Comparison of ENCODE assay signal across 9 cellular contexts in genomic region chr2:42142476-42143184, GRCh38. TPM values are rescaled to one million over a fixed set of nuclear protein-coding genes. Genes with fewer than 3 reads are reported as not detected.
DNase-seq lines count a peak whose midpoint lies in the region; ATAC-seq, FAIRE-seq and TF ChIP-seq lines count a peak whose summit lies in the region.
"Had no signal": no experiment of that assay in that cellular context is flagged by ENCODE, and none has a peak within 500 bp of the region (broad histone marks: within the 10 kb centered on the region; RNA-seq: fewer than 3 reads in every experiment).

No MANE protein-coding gene starts in this region.

- 80% methylated on average over 9 of the region's 9 CpGs for WGBS in GM12878 (ENCODE audit: insufficient coverage, insufficient replicate concordance, low lambda C conversion rate, missing lambda C conversion rate)
- 64 to 77% methylated on average over 7 to 9 of the region's 9 CpGs for WGBS in mesodermal cell (ENCODE audit: insufficient coverage in 2 of 2), 2 experiments

- no peak overlapping the region for H3K27ac Mint-ChIP-seq in MCF 10A (ENCODE audit: low read depth, unreplicated experiment)

- H3K27me3 ChIP-seq in breast epithelium (no peaks in the 10 kb centered on the region), GM12878 (replicated peaks in 1 of 2; ENCODE audit: control insufficient read depth in 2 of 2, insufficient read depth in 2 of 2, low read length in 1 of 2) (no peaks in the 10 kb centered on the region), upper lobe of right lung (no peaks in the 10 kb centered on the region)

- CTCF ChIA-PET in MCF 10A (lab: Yijun Ruan, JAX) (interaction anchor here (0.6 to 1.7 kb wide), 5 partner anchors 21 to 274 kb away, joined by 3 to 7 read pairs (median 3); no protein-coding TSS in a partner anchor), GM12878 (lab: Yijun Ruan, JAX) (interaction anchor here (0.9 to 1.9 kb wide), 8 partner anchors 14 to 289 kb away, joined by 3 to 8 read pairs (median 4); no protein-coding TSS in a partner anchor)

- no peak overlapping the region for H3K4me2 ChIP-seq in GM12878 (ENCODE audit: control insufficient read depth, insufficient read depth)

- TF ChIP-seq CTCF in breast epithelium (IDR thresholded peaks at IDR 0.05), result no peak
- no peak for TF ChIP-seq CTCF in MCF 10A (IDR thresholded peaks at IDR 0.05; ENCODE audit: unreplicated experiment)
- TF ChIP-seq CTCF in GM12878 (IDR thresholded peaks at IDR 0.05 in 2 of 3, conservative IDR thresholded peaks at IDR 0.05 in 1 of 3; ENCODE audit: control insufficient read depth in 2 of 3, extremely low read depth in 1 of 3, insufficient read depth in 1 of 3, low read depth in 3 of 3, low read length in 3 of 3), result no peak
- no peak for TF ChIP-seq CTCF in upper lobe of right lung (IDR thresholded peaks at IDR 0.05)

- H3K9me3 Mint-ChIP-seq in MCF 10A (ENCODE audit: unreplicated experiment), result no peaks in the 10 kb centered on the region

- BruUV-seq in MCF 10A (replicated peaks; lab: Mats Ljungman, UMichigan) (no TSS peak), GM12878 (replicated peaks; lab: Mats Ljungman, UMichigan) (no TSS peak)

- FAIRE-seq in GM12878 (lab: Jason Lieb, UNC), result no peak

- H3K4me1 ChIP-seq in breast epithelium (peaks cover 3 to 13% of the 10 kb centered on the region in 2 donors), GM12878 (ENCODE audit: control insufficient read depth, insufficient read depth, low read length) (0 out of 2 replicates have a peak, but pooled peaks cover 6% of the 10 kb centered on the region), mesodermal cell (ENCODE audit: control insufficient read depth, insufficient read depth, low read length, poor library complexity, severe bottlenecking) (peaks cover 34% of the 10 kb centered on the region), upper lobe of right lung (peaks cover 42% of the 10 kb centered on the region)

- no peak for TF ChIP-seq POLR2A in breast epithelium (IDR thresholded peaks at IDR 0.05)
- no peak for TF ChIP-seq POLR2A in GM12878 (IDR thresholded peaks at IDR 0.05; ENCODE audit: low read depth, low read length)

- no peaks in the 10 kb centered on the region for H3K27me3 Mint-ChIP-seq in MCF 10A (ENCODE audit: insufficient read depth, unreplicated experiment)

- intact Hi-C loops in breast epithelium (cut with DNase I; ENCODE audit: low total_unique reads), result no loop called here
- intact Hi-C loops in MCF 10A (cut with micrococcal nuclease), result no loop called here
- intact Hi-C loops in GM12878 (cut with micrococcal nuclease; ENCODE audit: unreplicated experiment), result no loop called here
- intact Hi-C loops in upper lobe of right lung (cut with DNase I), result no loop called here

- no peak overlapping the region for H2AFZ ChIP-seq in GM12878 (ENCODE audit: control insufficient read depth, low read depth, low read length)

- TF ChIP-seq EP300 in GM12878 (IDR thresholded peaks at IDR 0.05; ENCODE audit: borderline replicate concordance in 1 of 2, control insufficient read depth in 1 of 2, low read depth in 2 of 2, low read length in 2 of 2), result no peak

- TF ChIP-seq RAD21 in GM12878 (IDR thresholded peaks at IDR 0.05; ENCODE audit: insufficient read depth, low read depth, low read length), result no peak

- H3K4me3 ChIP-seq in breast epithelium, result no peak overlapping the region
- H3K4me3 ChIP-seq in GM12878, result no peak overlapping the region
- no peak overlapping the region for H3K4me3 ChIP-seq in mesodermal cell (ENCODE audit: extremely low read depth, insufficient read depth, low read length, poor library complexity, severe bottlenecking)
- no peak overlapping the region for H3K4me3 ChIP-seq in upper lobe of right lung

- no peaks in the 10 kb centered on the region for H3K36me3 Mint-ChIP-seq in MCF 10A (ENCODE audit: insufficient read depth, unreplicated experiment)

- H3K4me3 Mint-ChIP-seq in MCF 10A (ENCODE audit: unreplicated experiment), result no peak overlapping the region

- H3K9ac ChIP-seq in GM12878 (ENCODE audit: control insufficient read depth, insufficient read depth, low read length), result no peak overlapping the region

- no peak for DNase-seq in breast epithelium (ENCODE audit: low spot score in 2 of 2)
- no peak for DNase-seq in MCF 10A (ENCODE audit: unreplicated experiment)
- DNase-seq in GM12878 (ENCODE audit: low read depth, low spot score), result no peak
- peak; percentile 67 for DNase-seq in upper lobe of right lung
- DNase-seq in RPMI8226, result no peak
- no peak for DNase-seq in 8988T

- peaks cover 35% of the 10 kb centered on the region for H3K4me1 Mint-ChIP-seq in MCF 10A (ENCODE audit: insufficient read depth, unreplicated experiment)

- H3K9me3 ChIP-seq in breast epithelium (no peaks in the 10 kb centered on the region), GM12878 (replicated peaks; ENCODE audit: control insufficient read depth, insufficient read depth, low read length) (no peaks in the 10 kb centered on the region), mesodermal cell (ENCODE audit: control insufficient read depth, low read length) (no peaks in the 10 kb centered on the region), upper lobe of right lung (no peaks in the 10 kb centered on the region)

- H3K27ac ChIP-seq in breast epithelium, result peak overlapping the region; percentile 46 to 75
- H3K27ac ChIP-seq in GM12878 (ENCODE audit: control insufficient read depth, insufficient read depth), result no peak overlapping the region
- H3K27ac ChIP-seq in mesodermal cell (ENCODE audit: low read depth, low read length, severe bottlenecking), result peak overlapping the region; percentile 95
- peak overlapping the region; percentile 80 for H3K27ac ChIP-seq in upper lobe of right lung
- H3K27ac ChIP-seq: C4-2B had no signal

- RAD21 ChIA-PET in GM12878 (lab: Charles Lee; ENCODE audit: unreplicated experiment), result interaction anchor here (1.1 to 1.4 kb wide), 4 partner anchors 10 to 45 kb away, joined by 3 to 8 read pairs (median 4); no protein-coding TSS in a partner anchor

- SMC1A ChIA-PET in GM12878 (lab: Charles Lee; ENCODE audit: uncharacterized antibody, unreplicated experiment), result interaction anchor here (0.8 to 3.7 kb wide), 13 partner anchors 8 to 97 kb away, joined by 3 to 19 read pairs (median 4); no protein-coding TSS in a partner anchor

- POLR2A ChIA-PET in MCF 10A (lab: Yijun Ruan, JAX), result interaction anchor here (0.7 to 3.7 kb wide), 7 partner anchors 8 to 33 kb away, joined by 3 to 26 read pairs (median 5); no protein-coding TSS in a partner anchor
- POLR2A ChIA-PET in GM12878 (lab: Charles Lee), result interaction anchor here (1.1 to 2.6 kb wide), 3 partner anchors 10 to 18 kb away, joined by 3 to 9 read pairs (median 6); no protein-coding TSS in a partner anchor

- no peaks in the 10 kb centered on the region for H3K79me2 ChIP-seq in GM12878 (ENCODE audit: control insufficient read depth, insufficient read depth, low read length)

- ATAC-seq in GM12878, result no peak
- peak; percentile 83 for ATAC-seq in upper lobe of right lung
- ATAC-seq in GM18867 (IDR thresholded peaks at IDR 0.05; ENCODE audit: unreplicated experiment), result no peak

- H3K36me3 ChIP-seq in breast epithelium (no peaks in the 10 kb centered on the region), GM12878 (ENCODE audit: control insufficient read depth in 2 of 2, insufficient read depth in 2 of 2, low read length in 1 of 2) (no peaks in the 10 kb centered on the region), mesodermal cell (ENCODE audit: control insufficient read depth, insufficient read depth, low read length) (no peaks in the 10 kb centered on the region), upper lobe of right lung (no peaks in the 10 kb centered on the region)

- in situ Hi-C loops in GM12878 (cut with MboI), result no loop called here

- no peaks in the 10 kb centered on the region for H4K20me1 ChIP-seq in GM12878 (ENCODE audit: control insufficient read depth, insufficient read depth)

TF ChIP-seq in GM12878, 131 proteins besides CTCF, POLR2A, EP300 and RAD21:
- TF ChIP-seq MTA3 (IDR thresholded peaks at IDR 0.05; ENCODE audit: borderline replicate concordance, low read length), result no peak
- 0 out of 2 replicates have a peak, but pooled peaks have one; percentile 17 for TF ChIP-seq YY1 (IDR thresholded peaks at IDR 0.05; ENCODE audit: low read depth, low read length)
- TF ChIP-seq NFYA (IDR thresholded peaks at IDR 0.05; ENCODE audit: borderline replicate concordance, low read depth, low read length), result no peak

RNA-seq across cellular contexts. Expression of gene EML4, which starts 26.5 kb away (rescaled TPM):
- 10 to 100 TPM; 19.4 to 68.5 (median 36.7) TPM for total RNA-seq in breast epithelium
- 31.2 and 34.5 TPM in 2 replicates for total RNA-seq in MCF 10A (2022)
- total RNA-seq in GM12878 (2013; cell fraction: nucleolus; rRNA removed), result 180 and 187 TPM in 2 replicates
- 70.9 and 82.6 TPM in 2 replicates for total RNA-seq in GM12878 (2014; rRNA removed)
- 82.9 and 83.6 TPM in 2 replicates for total RNA-seq in GM12878 (2014; rRNA removed; fragmentation: Illumina TruSeq; extraction: Trizol)
- 80.9 and 91.3 TPM in 2 replicates for total RNA-seq in GM12878 (2021)
- 23.3 TPM for polyA plus RNA-seq in GM12878 (2011; ENCODE audit: low read depth)
- polyA plus RNA-seq in GM12878 (2011; rRNA removed), result 85.1 and 110 TPM in 2 replicates
- 35.9 and 42.7 TPM in 2 replicates for polyA plus RNA-seq in GM12878 (2011; cell fraction: cytosol; rRNA removed)
- 68.7 and 75.4 TPM in 2 replicates for polyA plus RNA-seq in GM12878 (2011; cell fraction: nucleus; rRNA removed)
- polyA plus RNA-seq in GM12878 (2012), result 29.2 and 32.3 TPM in 2 replicates
- 78.5 and 95.8 TPM in 2 replicates for polyA plus RNA-seq in GM12878 (2014; fragmentation: Illumina TruSeq; extraction: Trizol)
- 10 to 100 TPM; 23.1 to 30.8 TPM for polyA plus RNA-seq in GM12878 (2014; fragmentation: Nextera tagmentation; extraction: Ambion mirVana)
- polyA plus RNA-seq in GM12878 (2014; rRNA removed), result 49.6 and 54.1 TPM in 2 replicates
- polyA plus RNA-seq in GM12878 (2016; fragmentation: Nextera tagmentation; extraction: Ambion mirVana), result 10 to 100 TPM; 76.2 to 87.0 TPM
- polyA minus RNA-seq in GM12878 (2011; rRNA and poly(A)+ RNA removed), result 97.9 and 138 TPM in 2 replicates
- 23.4 and 35.6 TPM in 2 replicates for polyA minus RNA-seq in GM12878 (2011; cell fraction: cytosol; rRNA and poly(A)+ RNA removed)
- polyA minus RNA-seq in GM12878 (2011; cell fraction: nucleus; rRNA and poly(A)+ RNA removed), result 58.8 and 107 TPM in 2 replicates
- polyA plus RNA-seq in mesodermal cell (2013, experiment 1 of 2), result 60.0 TPM
- 56.2 TPM for polyA plus RNA-seq in mesodermal cell (2013, experiment 2 of 2)
- 83.0 TPM for total RNA-seq in upper lobe of right lung
